ENCODE assay signal across 16 cellular contexts in genomic region chr1:212396638-212397037, GRCh38.
"Had no signal": no experiment of that assay in that cellular context is flagged by ENCODE, and none has a peak within 500 bp of the region (broad histone marks: within the 10 kb centered on the region; RNA-seq: fewer than 3 reads in every experiment).

No MANE protein-coding gene starts in this region.

- DNase-seq: activated CD4-positive, alpha-beta memory T cell treated with anti-CD3 and anti-CD28 coated beads for 36 hours; activated CD8-positive, alpha-beta memory T cell treated with anti-CD3 and anti-CD28 coated beads, Interleukin-2, amount 10 ng/mL, durations not matched to agents 7 days and 5 days; activated naive CD4-positive, alpha-beta T cell treated with anti-CD3 and anti-CD28 coated beads, Interleukin-2, amount 10 ng/mL, durations not matched to agents 7 days and 5 days; activated T-cell treated with anti-CD3 and anti-CD28 coated beads, Interleukin-2, amount 50 U/mL, for 24 hours; caudate nucleus; colonic mucosa; foreskin fibroblast; hippocampal formation; nephron progenitor cell; occipital lobe; stimulated activated CD4-positive, alpha-beta T cell treated with anti-CD3 and anti-CD28 coated beads, Interleukin-15, amount 100 ng/mL, for 24 hours; stimulated activated CD4-positive, alpha-beta T cell treated with anti-CD3 and anti-CD28 coated beads, Interleukin-4, amount 100 ng/mL, for 1 hour; stimulated activated naive B cell treated with anti-CD40 and anti-IgM and Interleukin-4, amounts not matched to agents 10 μg/mL and 1 μg/mL and 100 μg/mL, for 72 hours; T-helper 9 cell; thyroid gland had no signal

- H3K4me3 ChIP-seq: colonic mucosa, thyroid gland had no signal

- ATAC-seq: activated CD8-positive, alpha-beta memory T cell treated with anti-CD3 and anti-CD28 coated beads, Interleukin-2, amount 10 ng/mL, durations not matched to agents 7 days and 5 days; esophagus mucosa; stimulated activated naive B cell treated with anti-CD40 and anti-IgM and Interleukin-4, amounts not matched to agents 10 μg/mL and 1 μg/mL and 100 μg/mL, for 72 hours had no signal
